Comparison of ENCODE assay signal across 14 cellular contexts in the genomic region with DNA sequence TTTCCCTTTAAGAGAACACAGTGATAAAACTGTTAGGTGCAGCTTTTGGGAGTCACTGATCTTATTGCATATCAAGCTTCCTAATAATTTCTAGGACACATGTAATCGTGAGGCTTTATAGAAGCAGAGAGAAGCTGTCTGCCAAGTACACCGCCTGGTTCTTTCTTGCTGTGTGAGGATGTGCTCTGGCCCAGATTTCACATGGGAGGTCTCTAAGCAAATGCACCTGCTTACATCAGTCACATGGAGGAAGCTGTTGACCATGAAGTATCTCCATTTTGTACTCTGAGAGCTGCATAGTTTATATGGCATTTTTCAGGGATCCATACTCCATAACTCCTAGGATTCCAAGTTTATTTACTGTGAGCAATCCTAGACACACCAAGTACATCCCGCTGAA. TPM values are rescaled to one million over a fixed set of nuclear protein-coding genes. Genes with fewer than 3 reads are reported as not detected.
DNase-seq lines count a peak whose midpoint lies in the region; ATAC-seq and TF ChIP-seq lines count a peak whose summit lies in the region.
"Had no signal": no experiment of that assay in that cellular context is flagged by ENCODE, and none has a peak within 500 bp of the region (broad histone marks: within the 10 kb centered on the region; RNA-seq: fewer than 3 reads in every experiment).

No MANE protein-coding gene starts in this region.

- H3K23ac ChIP-seq in IMR-90 (ENCODE audit: low read depth, low read length), result 0 out of 2 replicates have a peak overlapping the region, but pooled peaks have one; percentile 24

- no peak overlapping the region for H2BK120ac ChIP-seq in IMR-90 (ENCODE audit: low read depth, low read length)

- TF ChIP-seq RAD21 in IMR-90 (IDR thresholded peaks at IDR 0.05; ENCODE audit: low read length), result no peak

- H3K27me3 ChIP-seq in IMR-90 (ENCODE audit: control insufficient read depth, insufficient read depth, low read length), result no peaks in the 10 kb centered on the region
- no peaks in the 10 kb centered on the region for H3K27me3 ChIP-seq in gastrocnemius medialis
- no peaks in the 10 kb centered on the region for H3K27me3 ChIP-seq in MG63

- WGBS in IMR-90 (ENCODE audit: extremely low coverage in 2 of 2, insufficient read length in 1 of 2), 2 experiments, result no CpG with 5 or more reads among the region's 3 CpGs

- peak; percentile 44 for DNase-seq in activated CD4-positive, alpha-beta T cell treated with anti-CD3 and anti-CD28 coated beads, Interleukin-2, amount 10 ng/mL, durations not matched to agents 24 days and 14 days
- DNase-seq in activated CD4-positive, alpha-beta T cell treated with anti-CD3 and anti-CD28 coated beads for 48 hours, result no peak
- DNase-seq in IMR-90, result no peak
- DNase-seq in gastrocnemius medialis, result no peak
- no peak for DNase-seq in NCI-H146 treated with DMSO at 0.1 percent for 48 hours (lab: John Stamatoyannopoulos, UW; ENCODE audit: unreplicated experiment)
- DNase-seq in NCI-H1694 treated with DMSO at 0.1 percent for 48 hours (lab: John Stamatoyannopoulos, UW), result no peak
- no peak for DNase-seq in MG63
- DNase-seq: Calu3; CD4-positive, alpha-beta T cell; DMS 273 treated with DMSO at 0.1 percent for 48 hours; GM23248 had no signal

- no peak overlapping the region for H4K8ac ChIP-seq in IMR-90 (ENCODE audit: low read depth in 2 of 2, low read length in 2 of 2)

- TF ChIP-seq POLR2A in IMR-90 (IDR thresholded peaks at IDR 0.05; ENCODE audit: low read depth, low read length) (no peak), gastrocnemius medialis (IDR thresholded peaks at IDR 0.05) (no peak)

- H3K9ac ChIP-seq in IMR-90 (ENCODE audit: low read depth, low read length), result no peak overlapping the region
- H3K9ac ChIP-seq: GM23248 had no signal

- H4K5ac ChIP-seq in IMR-90 (ENCODE audit: low read depth, low read length), result no peak overlapping the region

- no peak overlapping the region for H2BK20ac ChIP-seq in IMR-90 (ENCODE audit: low read depth, low read length)

- H2AK5ac ChIP-seq in IMR-90 (ENCODE audit: low read depth, low read length), result no peak overlapping the region

- no peak overlapping the region for H3K4me2 ChIP-seq in IMR-90 (ENCODE audit: low read depth, low read length)

- H3K14ac ChIP-seq in IMR-90 (replicated peaks; ENCODE audit: low read depth, low read length), result no peak overlapping the region

- H3K18ac ChIP-seq in IMR-90 (ENCODE audit: low read depth, low read length), result no peak overlapping the region

- no peak overlapping the region for H2AK9ac ChIP-seq in IMR-90 (replicated peaks; ENCODE audit: low read depth, low read length, poor library complexity)

- no peak overlapping the region for H3K56ac ChIP-seq in IMR-90 (ENCODE audit: extremely low read depth, insufficient read depth, low read length)

- BruUV-seq in IMR-90 (replicated peaks; lab: Mats Ljungman, UMichigan), result no TSS peak

- H3K4me3 ChIP-seq in IMR-90 (ENCODE audit: insufficient read depth, low read depth, low read length) (no peak overlapping the region), gastrocnemius medialis (no peak overlapping the region), MG63 (no peak overlapping the region)
- H3K4me3 ChIP-seq: GM23248 had no signal

- TF ChIP-seq CTCF in IMR-90 (conservative IDR thresholded peaks at IDR 0.05; ENCODE audit: low read depth, low read length) (no peak), gastrocnemius medialis (IDR thresholded peaks at IDR 0.05 in 4 of 5, conservative IDR thresholded peaks at IDR 0.05 in 1 of 5) (no peak)

- no peaks in the 10 kb centered on the region for H3K4me1 Mint-ChIP-seq in activated CD4-positive, alpha-beta T cell treated with anti-CD3 and anti-CD28 coated beads, Interleukin-2, amount 10 ng/mL, durations not matched to agents 24 days and 14 days

- H3K9me3 Mint-ChIP-seq in activated CD4-positive, alpha-beta T cell treated with anti-CD3 and anti-CD28 coated beads, Interleukin-2, amount 10 ng/mL, durations not matched to agents 24 days and 14 days, result no peaks in the 10 kb centered on the region
- H3K9me3 Mint-ChIP-seq: CD4-positive, alpha-beta T cell had no signal

- H3K36me3 ChIP-seq in IMR-90 (ENCODE audit: control insufficient read depth, insufficient read depth, low read length) (no peaks in the 10 kb centered on the region), gastrocnemius medialis (no peaks in the 10 kb centered on the region), MG63 (no peaks in the 10 kb centered on the region)

- H3K27ac ChIP-seq in IMR-90 (ENCODE audit: insufficient read depth, low read length), result no peak overlapping the region
- H3K27ac ChIP-seq in cingulate gyrus (ENCODE audit: low read depth, low read length), result peak overlapping the region; percentile 10
- H3K27ac ChIP-seq in gastrocnemius medialis, result peak overlapping the region in 3 of 4 donors; percentile 12 to 42 (median 19)
- H3K27ac ChIP-seq: 22Rv1, GM23248, HL-60 had no signal

- H4K91ac ChIP-seq in IMR-90 (ENCODE audit: insufficient read depth, low read depth, low read length), result no peak overlapping the region

- H3K27me3 Mint-ChIP-seq in activated CD4-positive, alpha-beta T cell treated with anti-CD3 and anti-CD28 coated beads, Interleukin-2, amount 10 ng/mL, durations not matched to agents 24 days and 14 days, result peaks cover 16% of the 10 kb centered on the region
- H3K27me3 Mint-ChIP-seq: CD4-positive, alpha-beta T cell had no signal

- peaks cover 4% of the 10 kb centered on the region; the same call in 1 of the 2 replicates for H3K9me1 ChIP-seq in IMR-90 (ENCODE audit: insufficient read depth, low read length)

- peaks cover 19% of the 10 kb centered on the region for H4K20me1 ChIP-seq in IMR-90 (ENCODE audit: insufficient read depth, low read length)

- H3K4me3 Mint-ChIP-seq in activated CD4-positive, alpha-beta T cell treated with anti-CD3 and anti-CD28 coated beads, Interleukin-2, amount 10 ng/mL, durations not matched to agents 24 days and 14 days, result no peak overlapping the region
- H3K4me3 Mint-ChIP-seq: CD4-positive, alpha-beta T cell had no signal

- POLR2A ChIA-PET in IMR-90 (lab: Charles Lee; ENCODE audit: unreplicated experiment), result interaction anchor here (0.5 kb wide), 1 partner anchor 334 kb away, joined by 3 read pairs; no protein-coding TSS in a partner anchor

- H3K79me1 ChIP-seq in IMR-90 (ENCODE audit: low read depth in 1 of 2, low read length in 2 of 2), result peaks cover 18 to 59% of the 10 kb centered on the region in 2 experiments

- no peak overlapping the region for H2BK5ac ChIP-seq in IMR-90 (ENCODE audit: low read depth, low read length, poor library complexity, severe bottlenecking)

- H3K4me1 ChIP-seq in IMR-90 (ENCODE audit: control insufficient read depth, insufficient read depth, low read length) (peaks cover 3% of the 10 kb centered on the region; the same call in 1 of the 2 replicates), gastrocnemius medialis (peaks cover 14 to 33% of the 10 kb centered on the region in 2 donors)

- in situ Hi-C loops in IMR-90 (cut with MboI; ENCODE audit: low sequenced_read_pairs), result no loop called here
- in situ Hi-C loops in gastrocnemius medialis (cut with MboI; ENCODE audit: low sequenced_read_pairs in 4 of 4), result no loop called here

- dilution Hi-C loops in IMR-90 (cut with HindIII; ENCODE audit: low sequenced_read_pairs, unreplicated experiment), result no loop called here

- no peak overlapping the region for H3K27ac Mint-ChIP-seq in activated CD4-positive, alpha-beta T cell treated with anti-CD3 and anti-CD28 coated beads, Interleukin-2, amount 10 ng/mL, durations not matched to agents 24 days and 14 days
- H3K27ac Mint-ChIP-seq: CD4-positive, alpha-beta T cell had no signal

- H3K9me3 ChIP-seq in IMR-90 (ENCODE audit: control insufficient read depth, insufficient read depth, low read length), result no peaks in the 10 kb centered on the region
- no peaks in the 10 kb centered on the region for H3K9me3 ChIP-seq in gastrocnemius medialis
- H3K9me3 ChIP-seq in MG63, result no peaks in the 10 kb centered on the region

- no peaks in the 10 kb centered on the region for H3K36me3 Mint-ChIP-seq in activated CD4-positive, alpha-beta T cell treated with anti-CD3 and anti-CD28 coated beads, Interleukin-2, amount 10 ng/mL, durations not matched to agents 24 days and 14 days (ENCODE audit: low read depth)

- H3K4ac ChIP-seq in IMR-90 (ENCODE audit: low read depth, low read length), result no peak overlapping the region

- intact Hi-C loops in activated CD4-positive, alpha-beta T cell treated with anti-CD3 and anti-CD28 coated beads, Interleukin-2, amount 10 ng/mL, durations not matched to agents 24 days and 14 days (cut with micrococcal nuclease), result no loop called here
- intact Hi-C loops in IMR-90 (cut with micrococcal nuclease), result no loop called here
- intact Hi-C loops in gastrocnemius medialis (cut with DNase I; ENCODE audit: low total_unique reads), result no loop called here

- no peak overlapping the region for H2BK15ac ChIP-seq in IMR-90 (ENCODE audit: low read depth, low read length)

- CTCF ChIA-PET in IMR-90 (lab: Yijun Ruan, JAX), result interaction anchor here (1.6 kb wide), 1 partner anchor 17 kb away, joined by 5 read pairs; no protein-coding TSS in a partner anchor

- ATAC-seq in IMR-90 (ENCODE audit: low read depth) (no peak; the same call in 1 of the 2 replicates), gastrocnemius medialis (peak in 1 of 2 donors; percentile 51)

- no peak overlapping the region for H2AFZ ChIP-seq in IMR-90 (replicated peaks; ENCODE audit: low read length, poor library complexity)
- H2AFZ ChIP-seq: GM23248 had no signal

TF ChIP-seq in IMR-90, 13 proteins besides CTCF, POLR2A, EP300 and RAD21 (continues in another document):
- TF ChIP-seq, protein P1, sequence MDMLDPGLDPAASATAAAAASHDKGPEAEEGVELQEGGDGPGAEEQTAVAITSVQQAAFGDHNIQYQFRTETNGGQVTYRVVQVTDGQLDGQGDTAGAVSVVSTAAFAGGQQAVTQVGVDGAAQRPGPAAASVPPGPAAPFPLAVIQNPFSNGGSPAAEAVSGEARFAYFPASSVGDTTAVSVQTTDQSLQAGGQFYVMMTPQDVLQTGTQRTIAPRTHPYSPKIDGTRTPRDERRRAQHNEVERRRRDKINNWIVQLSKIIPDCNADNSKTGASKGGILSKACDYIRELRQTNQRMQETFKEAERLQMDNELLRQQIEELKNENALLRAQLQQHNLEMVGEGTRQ (IDR thresholded peaks at IDR 0.05; ENCODE audit: low read depth, low read length), result no peak
- TF ChIP-seq SMC3 (IDR thresholded peaks at IDR 0.05; ENCODE audit: low read depth, low read length), result no peak
- TF ChIP-seq RFX5 (IDR thresholded peaks at IDR 0.05; ENCODE audit: low read depth, low read length), result no peak
- TF ChIP-seq CHD1 (IDR thresholded peaks at IDR 0.05; ENCODE audit: low read depth, low read length), result no peak
- TF ChIP-seq MXI1 (IDR thresholded peaks at IDR 0.05; ENCODE audit: borderline replicate concordance, low read depth, low read length), result no peak

RNA-seq across cellular contexts. Expression of a gene that starts 37.1 kb away (rescaled TPM):
- 3.3 and 3.7 TPM in 2 replicates for total RNA-seq in activated CD4-positive, alpha-beta T cell treated with anti-CD3 and anti-CD28 coated beads, Interleukin-2, amount 10 ng/mL, durations not matched to agents 24 days and 14 days
- total RNA-seq in IMR-90 (2012; rRNA removed) (11.8 and 13.1 TPM in 2 replicates), gastrocnemius medialis (10 to 100 TPM in 3 of 4 donors, 1 to 10 TPM in 1; 9.1 to 22.6 (median 21.1) TPM)
- 12.0 and 15.7 TPM in 2 replicates for polyA plus RNA-seq in IMR-90 (2012; rRNA removed)
- 9.1 and 13.7 TPM in 2 replicates for polyA plus RNA-seq in IMR-90 (2012; cell fraction: cytosol; rRNA removed)
- polyA plus RNA-seq in IMR-90 (2012; cell fraction: nucleus; rRNA removed; ENCODE audit: low replicate concordance), result 27.6 and 42.6 TPM in 2 replicates
- 9.8 and 21.4 TPM in 2 replicates for total RNA-seq in MG63 (2014; rRNA removed; shearing (Covaris generic); ENCODE audit: low replicate concordance)
